ENCODE assay signal across 17 cellular contexts in genomic region chr5:55316289-55316688, GRCh38.
"Had no signal": no experiment of that assay in that cellular context is flagged by ENCODE, and none has a peak within 500 bp of the region (broad histone marks: within the 10 kb centered on the region; RNA-seq: fewer than 3 reads in every experiment).

No MANE protein-coding gene starts in this region.

- H3K9me3 Mint-ChIP-seq: immature natural killer cell, natural killer cell had no signal

- DNase-seq: activated CD8-positive, alpha-beta memory T cell treated with anti-CD3 and anti-CD28 coated beads, Interleukin-2, amount 50 U/mL, for 48 hours; activated naive CD4-positive, alpha-beta T cell; cortex of kidney; effector CD4-positive, alpha-beta T cell; foreskin melanocyte; immature natural killer cell; left ventricle myocardium inferior; midbrain; natural killer cell; retina; sigmoid colon; stimulated activated CD4-positive, alpha-beta T cell treated with anti-CD3 and anti-CD28 coated beads, Interleukin-15, amount 100 ng/mL, for 24 hours; stimulated activated naive CD4-positive, alpha-beta T cell; testis; trophoblast cell had no signal

- H3K36me3 Mint-ChIP-seq: natural killer cell had no signal

- H3K27ac Mint-ChIP-seq: immature natural killer cell; natural killer cell; T-helper 2 cell treated with Interferon-gamma antibody and Interleukin-4, amounts not matched to agents 5 μg/mL and 100 μg/mL, for 36 hours had no signal

- H3K4me3 Mint-ChIP-seq: activated T-helper 1 cell treated with anti-CD3 and anti-CD28 coated beads, Interleukin-12 subunit alpha, Interleukin-12 subunit beta, Interleukin-2, Interleukin-4 antibody, amounts not matched to agents 30 ng/mL and 10 ng/mL and 1 ng/mL, durations not matched to agents 14 hours and 24 hours and 36 hours; immature natural killer cell; natural killer cell; T-helper 2 cell treated with Interferon-gamma antibody and Interleukin-4, amounts not matched to agents 5 μg/mL and 100 μg/mL, for 36 hours had no signal

- ATAC-seq: natural killer cell had no signal
